In genomic region chr6:6825153-6825847, GRCh38 we compare ENCODE assay signal across 12 cellular contexts.
DNase-seq lines count a peak whose midpoint lies in the region; ATAC-seq and TF ChIP-seq lines count a peak whose summit lies in the region.
"Had no signal": no experiment of that assay in that cellular context is flagged by ENCODE, and none has a peak within 500 bp of the region (broad histone marks: within the 10 kb centered on the region; RNA-seq: fewer than 3 reads in every experiment).

No MANE protein-coding gene starts in this region.

- no peak overlapping the region for H2BK15ac ChIP-seq in neuronal stem cell (ENCODE audit: low read length)

- H3K4me1 Mint-ChIP-seq in endodermal cell, result peaks cover 29% of the 10 kb centered on the region
- no peaks in the 10 kb centered on the region for H3K4me1 Mint-ChIP-seq in activated naive CD4-positive, alpha-beta T cell treated with anti-CD3 and anti-CD28 coated beads for 36 hours (ENCODE audit: low read depth)
- no peaks in the 10 kb centered on the region for H3K4me1 Mint-ChIP-seq in glutamatergic neuron (ENCODE audit: low read depth, unreplicated experiment)
- H3K4me1 Mint-ChIP-seq: activated T-helper 17 cell treated with anti-CD3 and anti-CD28 coated beads, Interleukin-2, amount 50 U/mL, for 72 hours; CD4-positive, alpha-beta memory T cell had no signal

- BruUV-seq in HCT116 (replicated peaks; lab: Mats Ljungman, UMichigan), result TSS peak; percentile 72

- peak overlapping the region; percentile 16 for H2AK5ac ChIP-seq in neuronal stem cell (ENCODE audit: low read depth, low read length)

- H2BK5ac ChIP-seq in neuronal stem cell (ENCODE audit: low read length), result peak overlapping the region; percentile 62

- H3K36me3 ChIP-seq in HCT116 (ENCODE audit: control insufficient read depth in 1 of 2, insufficient read depth in 2 of 2, low read length in 2 of 2) (no peaks in the 10 kb centered on the region), endodermal cell (ENCODE audit: control insufficient read depth, insufficient read depth, low read length) (no peaks in the 10 kb centered on the region), neuronal stem cell (replicated peaks in 1 of 2; ENCODE audit: control insufficient read depth in 2 of 2, insufficient read depth in 2 of 2, low read length in 2 of 2) (no peaks in the 10 kb centered on the region)

- peak overlapping the region; percentile 30 for H3K18ac ChIP-seq in neuronal stem cell (ENCODE audit: low read length)

- H2AFZ ChIP-seq in HCT116 (ENCODE audit: low read depth, low read length, poor library complexity, severe bottlenecking) (no peak overlapping the region), neuronal stem cell (ENCODE audit: low read length) (no peak overlapping the region)

- H3K27ac ChIP-seq in HCT116 (ENCODE audit: low read depth, low read length) (peak overlapping the region; percentile 69), endodermal cell (ENCODE audit: low read depth, low read length) (no peak overlapping the region), neuronal stem cell (replicated peaks; ENCODE audit: low read length) (no peak overlapping the region)

- CTCF ChIA-PET in HCT116 (lab: Charles Lee), result interaction anchor here (0.6 kb wide), 1 partner anchor 14 kb away, joined by 3 read pairs; no protein-coding TSS in a partner anchor
- CTCF ChIA-PET in activated naive CD4-positive, alpha-beta T cell treated with anti-CD3 and anti-CD28 coated beads for 36 hours (lab: Charles Lee), result no interaction called here

- H3K9me3 Mint-ChIP-seq in endodermal cell (no peaks in the 10 kb centered on the region), glutamatergic neuron (ENCODE audit: unreplicated experiment) (no peaks in the 10 kb centered on the region)
- H3K9me3 Mint-ChIP-seq in activated naive CD4-positive, alpha-beta T cell treated with anti-CD3 and anti-CD28 coated beads for 36 hours, result no peaks in the 10 kb centered on the region
- H3K9me3 Mint-ChIP-seq: CD4-positive, alpha-beta memory T cell had no signal

- TF ChIP-seq RAD21 in HCT116 (IDR thresholded peaks at IDR 0.05; ENCODE audit: low read depth), result no peak

- WGBS in endodermal cell (ENCODE audit: insufficient coverage in 1 of 2, insufficient read length in 1 of 2), 2 experiments, result 86 to 87% methylated on average over 4 to 11 of the region's 11 CpGs
- no CpG with 5 or more reads among the region's 11 CpGs for WGBS in neuronal stem cell (ENCODE audit: extremely low coverage in 2 of 2, insufficient read length in 2 of 2, insufficient replicate concordance in 1 of 2), 2 donors

- H3K4me1 ChIP-seq in HCT116 (ENCODE audit: control insufficient read depth in 1 of 2, insufficient read depth in 2 of 2, low read length in 2 of 2), result peaks cover 48 to 67% of the 10 kb centered on the region in 2 experiments
- peaks cover 6% of the 10 kb centered on the region for H3K4me1 ChIP-seq in endodermal cell (ENCODE audit: control insufficient read depth, insufficient read depth, low read length)
- peaks cover 0 to 13% of the 10 kb centered on the region in 2 donors for H3K4me1 ChIP-seq in neuronal stem cell (ENCODE audit: control insufficient read depth in 2 of 2, insufficient read depth in 1 of 2, low read depth in 1 of 2, low read length in 2 of 2)

- H3K79me2 ChIP-seq in HCT116 (ENCODE audit: insufficient read depth, low read length), result no peaks in the 10 kb centered on the region

- no peak overlapping the region for H3K23ac ChIP-seq in neuronal stem cell (ENCODE audit: low read depth, low read length, poor library complexity)

- H3K27ac Mint-ChIP-seq in endodermal cell, result no peak overlapping the region
- no peak overlapping the region for H3K27ac Mint-ChIP-seq in activated naive CD4-positive, alpha-beta T cell treated with anti-CD3 and anti-CD28 coated beads for 36 hours
- no peak overlapping the region for H3K27ac Mint-ChIP-seq in glutamatergic neuron (ENCODE audit: unreplicated experiment)
- H3K27ac Mint-ChIP-seq: activated T-helper 17 cell treated with anti-CD3 and anti-CD28 coated beads, Interleukin-2, amount 50 U/mL, for 72 hours had no signal

- peaks cover 8% of the 10 kb centered on the region for H3K27me3 Mint-ChIP-seq in endodermal cell (ENCODE audit: insufficient read depth)
- H3K27me3 Mint-ChIP-seq in activated naive CD4-positive, alpha-beta T cell treated with anti-CD3 and anti-CD28 coated beads for 36 hours (ENCODE audit: low read depth), result peaks cover 3% of the 10 kb centered on the region
- H3K27me3 Mint-ChIP-seq in glutamatergic neuron (ENCODE audit: unreplicated experiment), result peaks cover 2% of the 10 kb centered on the region

- peak overlapping the region; percentile 59 for H3K9ac ChIP-seq in HCT116 (ENCODE audit: low read length)
- H3K9ac ChIP-seq in endodermal cell (ENCODE audit: extremely low read depth, low read length, poor library complexity, severe bottlenecking), result no peak overlapping the region
- no peak overlapping the region for H3K9ac ChIP-seq in neuronal stem cell (ENCODE audit: low read depth, low read length, poor library complexity)

- no peaks in the 10 kb centered on the region for H3K79me1 ChIP-seq in neuronal stem cell (ENCODE audit: low read depth, low read length)

- no peak overlapping the region for H4K8ac ChIP-seq in neuronal stem cell (ENCODE audit: low read depth, low read length)

- H3K9me2 ChIP-seq in HCT116 (ENCODE audit: insufficient read depth), result no peaks in the 10 kb centered on the region

- H3K36me3 Mint-ChIP-seq in endodermal cell (ENCODE audit: low read depth) (no peaks in the 10 kb centered on the region), glutamatergic neuron (ENCODE audit: unreplicated experiment) (no peaks in the 10 kb centered on the region)
- no peaks in the 10 kb centered on the region for H3K36me3 Mint-ChIP-seq in activated naive CD4-positive, alpha-beta T cell treated with anti-CD3 and anti-CD28 coated beads for 36 hours (ENCODE audit: low read depth)
- H3K36me3 Mint-ChIP-seq: CD4-positive, alpha-beta memory T cell had no signal

- POLR2A ChIA-PET in HCT116 (lab: Charles Lee), result interaction anchor here (0.6 to 3.1 kb wide), 7 partner anchors 12 to 233 kb away, joined by 3 to 20 read pairs (median 3); no protein-coding TSS in a partner anchor

- H3K4me3 Mint-ChIP-seq in endodermal cell (no peak overlapping the region), glutamatergic neuron (ENCODE audit: unreplicated experiment) (no peak overlapping the region)
- H3K4me3 Mint-ChIP-seq in activated naive CD4-positive, alpha-beta T cell treated with anti-CD3 and anti-CD28 coated beads for 36 hours, result no peak overlapping the region
- H3K4me3 Mint-ChIP-seq: activated T-helper 17 cell treated with anti-CD3 and anti-CD28 coated beads, Interleukin-2, amount 50 U/mL, for 72 hours; CD4-positive, alpha-beta memory T cell had no signal

- TF ChIP-seq CTCF in HCT116 (IDR thresholded peaks at IDR 0.05 in 2 of 3, conservative IDR thresholded peaks at IDR 0.05 in 1 of 3; ENCODE audit: borderline replicate concordance in 1 of 3, insufficient read depth in 1 of 3, low read depth in 2 of 3, low read length in 2 of 3) (no peak), endodermal cell (conservative IDR thresholded peaks at IDR 0.05) (no peak), glutamatergic neuron (IDR thresholded peaks at IDR 0.05; ENCODE audit: partially characterized antibody, unreplicated experiment) (no peak)

- H3K9me3 ChIP-seq in HCT116 (ENCODE audit: control insufficient read depth in 1 of 2, insufficient read depth in 1 of 2, low read depth in 1 of 2, low read length in 2 of 2) (no peaks in the 10 kb centered on the region), endodermal cell (ENCODE audit: control insufficient read depth, low read length) (no peaks in the 10 kb centered on the region), neuronal stem cell (replicated peaks in 1 of 2; ENCODE audit: control insufficient read depth in 2 of 2, insufficient read depth in 1 of 2, low read depth in 1 of 2, low read length in 2 of 2) (no peaks in the 10 kb centered on the region)

- no peak overlapping the region for H2BK120ac ChIP-seq in neuronal stem cell (ENCODE audit: low read depth, low read length)

- H3K4me2 ChIP-seq in HCT116 (ENCODE audit: low read length) (peak overlapping the region; percentile 73), neuronal stem cell (ENCODE audit: insufficient read depth, low read length, poor library complexity, severe bottlenecking) (no peak overlapping the region)

- H3K4me3 ChIP-seq in HCT116 (replicated peaks in 1 of 2; ENCODE audit: low read depth in 1 of 2, low read length in 2 of 2) (peak overlapping the region; percentile 16 to 38), endodermal cell (ENCODE audit: low read length) (no peak overlapping the region), neuronal stem cell (ENCODE audit: low read length in 2 of 2) (no peak overlapping the region)

- no peak overlapping the region for H3K14ac ChIP-seq in neuronal stem cell (ENCODE audit: low read length)

- H4K91ac ChIP-seq in neuronal stem cell (ENCODE audit: low read depth, low read length, poor library complexity), result no peak overlapping the region

- H3K4ac ChIP-seq in neuronal stem cell (ENCODE audit: low read length), result no peak overlapping the region

- no peak overlapping the region for H2BK12ac ChIP-seq in neuronal stem cell (ENCODE audit: low read length)

- H3K27me3 ChIP-seq in HCT116 (ENCODE audit: insufficient read depth, low read length), result no peaks in the 10 kb centered on the region
- H3K27me3 ChIP-seq in endodermal cell (ENCODE audit: control insufficient read depth, insufficient read depth, low read length, poor library complexity, severe bottlenecking), result no peaks in the 10 kb centered on the region
- H3K27me3 ChIP-seq in neuronal stem cell (ENCODE audit: control insufficient read depth in 3 of 3, insufficient read depth in 3 of 3, low read depth in 1 of 3, low read length in 3 of 3), result no peaks in the 10 kb centered on the region

- no peaks in the 10 kb centered on the region for H4K20me1 ChIP-seq in HCT116 (ENCODE audit: insufficient read depth)

- RAD21 ChIA-PET in HCT116 (lab: Charles Lee; ENCODE audit: low non-redundant PET in 1 of 2, low total read pairs in 2 of 2, uncharacterized antibody in 2 of 2, unreplicated experiment in 2 of 2), result interaction anchor here (0.7 to 1.5 kb wide), 2 partner anchors 35 to 37 kb away, joined by 3 read pairs; no protein-coding TSS in a partner anchor

- no peak for TF ChIP-seq POLR2A in HCT116 (IDR thresholded peaks at IDR 0.05; ENCODE audit: borderline replicate concordance, extremely low read depth, insufficient read depth, insufficient read length)

- ATAC-seq in HCT116 (peak; percentile 60), HG02840 (IDR thresholded peaks at IDR 0.05; ENCODE audit: low FRiP score, unreplicated experiment) (no peak)

- DNase-seq in HCT116 (ENCODE audit: low read depth, low spot score), result no peak
- DNase-seq in NCI-H2171 (lab: John Stamatoyannopoulos, UW), result peak; percentile 82
- peak; percentile 67 for DNase-seq in endodermal cell
- no peak for DNase-seq in neuronal stem cell (ENCODE audit: low spot score)
- DNase-seq in MV-4-11 (lab: John Stamatoyannopoulos, UW), result no peak
- no peak for DNase-seq in activated naive CD4-positive, alpha-beta T cell treated with anti-CD3 and anti-CD28 coated beads for 36 hours
- no peak for DNase-seq in glutamatergic neuron
- DNase-seq: activated CD4-positive, alpha-beta T cell treated with anti-CD3 and anti-CD28 coated beads for 48 hours; CD4-positive, alpha-beta memory T cell; KG1 had no signal

- intact Hi-C loops in HCT116 (cut with micrococcal nuclease), result no loop called here
- intact Hi-C loops in activated naive CD4-positive, alpha-beta T cell treated with anti-CD3 and anti-CD28 coated beads for 36 hours (cut with micrococcal nuclease), result no loop called here

Comparison
In these comparisons a context has a peak if more than half of its experiments do, and no peak if none do; other contexts are left out.
1. DNase-seq: peak in NCI-H2171 (single experiment) and endodermal cell (single experiment); none in HCT116 (single experiment), neuronal stem cell (single experiment), MV-4-11 (single experiment), activated naive CD4-positive, alpha-beta T cell treated with anti-CD3 and anti-CD28 coated beads for 36 hours (single experiment) and glutamatergic neuron (single experiment).
2. H3K4me3 ChIP-seq: peak in HCT116 (2 of 2); none in endodermal cell (single experiment) and neuronal stem cell (0 of 2).